ENCODE assay signal across 1 cellular context in the genomic region with DNA sequence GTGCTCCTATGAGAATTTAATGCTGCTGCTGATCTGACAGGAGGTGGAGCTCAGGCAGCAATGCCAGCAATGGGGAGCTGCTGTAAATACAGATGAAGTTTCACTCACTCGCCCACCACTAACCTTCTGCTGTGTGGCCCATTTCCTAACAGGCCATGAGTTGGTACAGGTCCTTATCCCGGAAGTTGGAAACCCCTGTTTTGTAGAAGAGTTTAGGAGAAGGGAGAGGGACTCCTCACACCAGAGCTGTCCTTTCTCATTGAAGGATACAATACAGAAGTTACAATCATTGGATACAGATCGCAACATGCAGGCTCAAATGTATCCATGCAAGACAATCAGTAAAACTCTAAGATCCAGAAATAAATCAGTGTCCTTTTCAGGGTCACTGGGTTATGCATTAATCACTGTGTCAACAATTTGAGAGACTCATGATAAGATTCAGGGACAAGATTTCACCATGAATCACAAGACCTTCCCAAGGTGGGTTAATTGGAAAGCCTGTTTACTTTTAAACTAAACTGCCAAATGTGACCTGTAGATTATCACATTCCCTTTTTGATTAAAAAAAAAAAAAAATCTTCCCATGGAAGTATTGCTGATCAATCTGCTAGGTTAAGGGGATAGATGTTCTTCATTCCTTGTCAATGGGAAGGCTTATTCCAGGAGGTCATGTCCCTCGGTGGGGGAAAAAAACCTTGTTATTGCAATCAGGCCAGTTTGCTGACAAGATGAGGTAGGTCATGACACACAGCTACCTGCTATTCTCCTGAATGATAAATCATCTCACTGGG.
A peak's percentile ranks its signal among the peaks of the same experiment; 100 is the strongest.
TF ChIP-seq lines count a peak whose summit lies in the region.

No MANE protein-coding gene starts in this region.

TF ChIP-seq in HepG2, 621 proteins besides CTCF, POLR2A, EP300 and RAD21 (continued from another document and continues in another):
- TF ChIP-seq HDAC6 (IDR thresholded peaks at IDR 0.05; ENCODE audit: low read depth, low read length) (no peak), ZNF326 (CRISPR knock-in tag; IDR thresholded peaks at IDR 0.05; ENCODE audit: borderline replicate concordance) (no peak), RFX3 (CRISPR knock-in tag; IDR thresholded peaks at IDR 0.05) (no peak), RFXANK (CRISPR knock-in tag; IDR thresholded peaks at IDR 0.05) (no peak), ZFP36 (IDR thresholded peaks at IDR 0.05; ENCODE audit: borderline replicate concordance, low read depth, low read length, partially characterized antibody) (no peak), KDM4B (CRISPR knock-in tag; IDR thresholded peaks at IDR 0.05) (no peak), MIER2 (CRISPR knock-in tag; IDR thresholded peaks at IDR 0.05) (no peak), ZFP41 (CRISPR knock-in tag; IDR thresholded peaks at IDR 0.05; ENCODE audit: borderline replicate concordance) (no peak), ZFY (CRISPR knock-in tag; IDR thresholded peaks at IDR 0.05) (no peak), HNRNPL (IDR thresholded peaks at IDR 0.05; ENCODE audit: low read depth, low read length) (no peak), ZNF605 (CRISPR knock-in tag; IDR thresholded peaks at IDR 0.05) (no peak), TGIF2 (CRISPR knock-in tag; IDR thresholded peaks at IDR 0.05) (no peak), ZNF709 (CRISPR knock-in tag; IDR thresholded peaks at IDR 0.05) (no peak), POLR2AphosphoS2 (IDR thresholded peaks at IDR 0.05; ENCODE audit: low read depth, low read length) (no peak), RELA (CRISPR knock-in tag; IDR thresholded peaks at IDR 0.05) (no peak), MEF2D (CRISPR knock-in tag; IDR thresholded peaks at IDR 0.05) (peak; percentile 44; the same call in 1 of the 2 replicates), ZNF260 (CRISPR knock-in tag; IDR thresholded peaks at IDR 0.05; ENCODE audit: borderline replicate concordance, low read depth) (no peak), IRF1 (CRISPR knock-in tag; IDR thresholded peaks at IDR 0.05; ENCODE audit: low read depth) (no peak), ZNF839 (CRISPR knock-in tag; IDR thresholded peaks at IDR 0.05; ENCODE audit: borderline replicate concordance) (no peak), JUN (CRISPR knock-in tag; IDR thresholded peaks at IDR 0.05) (no peak), U2AF1 (optimal IDR thresholded peaks at IDR 0.05; ENCODE audit: low read depth, low read length) (no peak), ZNF20 (CRISPR knock-in tag; IDR thresholded peaks at IDR 0.05) (no peak), GPBP1L1 (CRISPR knock-in tag; IDR thresholded peaks at IDR 0.05) (no peak), SMAD9 (CRISPR knock-in tag; IDR thresholded peaks at IDR 0.05) (no peak), SRY (CRISPR knock-in tag; IDR thresholded peaks at IDR 0.05) (no peak), ZNF333 (CRISPR knock-in tag; IDR thresholded peaks at IDR 0.05; ENCODE audit: borderline replicate concordance) (no peak), ZNF891 (CRISPR knock-in tag; IDR thresholded peaks at IDR 0.05) (no peak), ZNF761 (CRISPR knock-in tag; conservative IDR thresholded peaks at IDR 0.05) (no peak), ATF7-NPFF (CRISPR knock-in tag; IDR thresholded peaks at IDR 0.05; ENCODE audit: low read depth) (no peak), KLF9 (CRISPR knock-in tag; IDR thresholded peaks at IDR 0.05; ENCODE audit: low read depth) (no peak), ELF1 (CRISPR knock-in tag; IDR thresholded peaks at IDR 0.05) (peak; percentile 65; the same call in 1 of the 2 replicates), CERS6 (CRISPR knock-in tag; IDR thresholded peaks at IDR 0.05) (no peak), ZNF589 (CRISPR knock-in tag; conservative IDR thresholded peaks at IDR 0.05) (no peak), ZNF432 (CRISPR knock-in tag; IDR thresholded peaks at IDR 0.05; ENCODE audit: borderline replicate concordance) (no peak), IKZF4 (CRISPR knock-in tag; IDR thresholded peaks at IDR 0.05; ENCODE audit: borderline replicate concordance, low read depth, not compliant biosample characterization) (no peak), GMEB1 (CRISPR knock-in tag; IDR thresholded peaks at IDR 0.05; ENCODE audit: borderline replicate concordance) (no peak), SRSF4 (IDR thresholded peaks at IDR 0.05; ENCODE audit: low read depth, low read length, poor library complexity, severe bottlenecking) (no peak), ZNF737 (CRISPR knock-in tag; IDR thresholded peaks at IDR 0.05; ENCODE audit: borderline replicate concordance) (no peak), MNT (IDR thresholded peaks at IDR 0.05) (no peak), KLF11 (CRISPR knock-in tag; IDR thresholded peaks at IDR 0.05) (no peak), DDIT3 (CRISPR knock-in tag; IDR thresholded peaks at IDR 0.05) (no peak), KDM6A (CRISPR knock-in tag; IDR thresholded peaks at IDR 0.05; ENCODE audit: low read depth) (0 out of 2 replicates have a peak, but pooled peaks have one; percentile 51), CENPX (CRISPR knock-in tag; IDR thresholded peaks at IDR 0.05) (no peak), TRIM24 (CRISPR knock-in tag; IDR thresholded peaks at IDR 0.05) (no peak), ZNF343 (CRISPR knock-in tag; IDR thresholded peaks at IDR 0.05) (no peak), DZIP1 (CRISPR knock-in tag; IDR thresholded peaks at IDR 0.05) (no peak), TAF1 (CRISPR knock-in tag; IDR thresholded peaks at IDR 0.05) (no peak), ZNF276 (CRISPR knock-in tag; IDR thresholded peaks at IDR 0.05; ENCODE audit: low read depth) (no peak)
- TF ChIP-seq, protein P1, sequence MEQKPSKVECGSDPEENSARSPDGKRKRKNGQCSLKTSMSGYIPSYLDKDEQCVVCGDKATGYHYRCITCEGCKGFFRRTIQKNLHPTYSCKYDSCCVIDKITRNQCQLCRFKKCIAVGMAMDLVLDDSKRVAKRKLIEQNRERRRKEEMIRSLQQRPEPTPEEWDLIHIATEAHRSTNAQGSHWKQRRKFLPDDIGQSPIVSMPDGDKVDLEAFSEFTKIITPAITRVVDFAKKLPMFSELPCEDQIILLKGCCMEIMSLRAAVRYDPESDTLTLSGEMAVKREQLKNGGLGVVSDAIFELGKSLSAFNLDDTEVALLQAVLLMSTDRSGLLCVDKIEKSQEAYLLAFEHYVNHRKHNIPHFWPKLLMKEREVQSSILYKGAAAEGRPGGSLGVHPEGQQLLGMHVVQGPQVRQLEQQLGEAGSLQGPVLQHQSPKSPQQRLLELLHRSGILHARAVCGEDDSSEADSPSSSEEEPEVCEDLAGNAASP (CRISPR knock-in tag; IDR thresholded peaks at IDR 0.05; ENCODE audit: borderline replicate concordance) = no peak; the same call in 1 of the 2 replicates
- TF ChIP-seq, protein P2, sequence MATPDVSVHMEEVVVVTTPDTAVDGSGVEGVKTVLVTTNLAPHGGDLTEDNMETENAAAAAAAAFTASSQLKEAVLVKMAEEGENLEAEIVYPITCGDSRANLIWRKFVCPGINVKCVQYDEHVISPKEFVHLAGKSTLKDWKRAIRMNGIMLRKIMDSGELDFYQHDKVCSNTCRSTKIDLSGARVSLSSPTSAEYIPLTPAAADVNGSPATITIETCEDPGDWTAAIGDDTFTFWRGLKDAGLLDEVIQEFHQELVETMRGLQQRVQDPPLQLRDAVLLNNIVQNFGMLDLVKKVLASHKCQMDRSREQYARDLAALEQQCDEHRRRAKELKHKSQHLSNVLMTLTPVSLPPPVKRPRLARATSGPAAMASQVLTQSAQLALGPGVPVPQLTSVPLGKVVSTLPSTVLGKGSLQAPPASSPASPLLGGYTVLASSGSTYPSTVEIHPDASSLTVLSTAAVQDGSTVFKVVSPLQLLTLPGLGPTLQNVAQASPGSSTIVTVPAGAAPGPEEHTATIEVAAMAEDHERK (CRISPR knock-in tag; IDR thresholded peaks at IDR 0.05; ENCODE audit: low read depth) = no peak
- TF ChIP-seq, protein P3, sequence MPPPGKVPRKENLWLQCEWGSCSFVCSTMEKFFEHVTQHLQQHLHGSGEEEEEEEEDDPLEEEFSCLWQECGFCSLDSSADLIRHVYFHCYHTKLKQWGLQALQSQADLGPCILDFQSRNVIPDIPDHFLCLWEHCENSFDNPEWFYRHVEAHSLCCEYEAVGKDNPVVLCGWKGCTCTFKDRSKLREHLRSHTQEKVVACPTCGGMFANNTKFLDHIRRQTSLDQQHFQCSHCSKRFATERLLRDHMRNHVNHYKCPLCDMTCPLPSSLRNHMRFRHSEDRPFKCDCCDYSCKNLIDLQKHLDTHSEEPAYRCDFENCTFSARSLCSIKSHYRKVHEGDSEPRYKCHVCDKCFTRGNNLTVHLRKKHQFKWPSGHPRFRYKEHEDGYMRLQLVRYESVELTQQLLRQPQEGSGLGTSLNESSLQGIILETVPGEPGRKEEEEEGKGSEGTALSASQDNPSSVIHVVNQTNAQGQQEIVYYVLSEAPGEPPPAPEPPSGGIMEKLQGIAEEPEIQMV (CRISPR knock-in tag; IDR thresholded peaks at IDR 0.05; ENCODE audit: low read depth) = no peak
